Comparison of ENCODE assay signal across 17 cellular contexts in genomic region chr19:55015126-55015525, GRCh38. TPM values are rescaled to one million over a fixed set of nuclear protein-coding genes. Genes with fewer than 3 reads are reported as not detected.
DNase-seq lines count a peak whose midpoint lies in the region; ATAC-seq, FAIRE-seq and TF ChIP-seq lines count a peak whose summit lies in the region.
"Had no signal": no experiment of that assay in that cellular context is flagged by ENCODE, and none has a peak within 500 bp of the region (broad histone marks: within the 10 kb centered on the region; RNA-seq: fewer than 3 reads in every experiment).

No MANE protein-coding gene starts in this region.

- H2AFZ ChIP-seq in K562 (ENCODE audit: low read depth, low read length) (no peak overlapping the region), neuronal stem cell (ENCODE audit: low read length) (no peak overlapping the region)

- H2BK120ac ChIP-seq in neuronal stem cell (ENCODE audit: low read depth, low read length): no peak overlapping the region

- H3K9ac ChIP-seq in K562 (ENCODE audit: insufficient read depth in 1 of 2, low read depth in 2 of 2, low read length in 2 of 2): no peak overlapping the region
- H3K9ac ChIP-seq in neuronal stem cell (ENCODE audit: low read depth, low read length, poor library complexity): no peak overlapping the region

- no peaks in the 10 kb centered on the region for H3K27me3 Mint-ChIP-seq in activated CD4-positive, alpha-beta T cell treated with anti-CD3 and anti-CD28 coated beads for 36 hours
- no peaks in the 10 kb centered on the region for H3K27me3 Mint-ChIP-seq in osteocyte (ENCODE audit: unreplicated experiment)

- H3K36me3 ChIP-seq in K562 (ENCODE audit: control insufficient read depth, insufficient read depth, low read length): peaks cover 38% of the 10 kb centered on the region; the same call in 2 of the 3 replicates
- peaks cover 0 to 8% of the 10 kb centered on the region in 2 donors for H3K36me3 ChIP-seq in neuronal stem cell (replicated peaks in 1 of 2; ENCODE audit: control insufficient read depth in 2 of 2, insufficient read depth in 2 of 2, low read length in 2 of 2)
- no peaks in the 10 kb centered on the region for H3K36me3 ChIP-seq in left lung

- H4K91ac ChIP-seq in neuronal stem cell (ENCODE audit: low read depth, low read length, poor library complexity): no peak overlapping the region

- H3K4me3 Mint-ChIP-seq in activated CD4-positive, alpha-beta T cell treated with anti-CD3 and anti-CD28 coated beads for 36 hours: peak overlapping the region; percentile 63
- H3K4me3 Mint-ChIP-seq in osteocyte (ENCODE audit: unreplicated experiment): no peak overlapping the region
- H3K4me3 Mint-ChIP-seq: central memory CD8-positive, alpha-beta T cell had no signal

- intact Hi-C loops in activated CD4-positive, alpha-beta T cell treated with anti-CD3 and anti-CD28 coated beads for 36 hours (cut with DNase I, micrococcal nuclease): no loop called here
- intact Hi-C loops in K562 (cut with micrococcal nuclease) (no loop called here), left lung (cut with DNase I) (no loop called here)

- WGBS in K562 (ENCODE audit: insufficient coverage, low coverage, missing lambda C conversion rate): 69% methylated on average over 5 of the region's 5 CpGs
- no CpG with 5 or more reads among the region's 5 CpGs for WGBS in neuronal stem cell (ENCODE audit: extremely low coverage in 2 of 2, insufficient read length in 2 of 2, insufficient replicate concordance in 1 of 2), 2 donors

- peaks cover 13% of the 10 kb centered on the region for H3K36me3 Mint-ChIP-seq in activated CD4-positive, alpha-beta T cell treated with anti-CD3 and anti-CD28 coated beads for 36 hours (ENCODE audit: low read depth)
- H3K36me3 Mint-ChIP-seq in osteocyte (ENCODE audit: unreplicated experiment): no peaks in the 10 kb centered on the region

- no peak overlapping the region for H2BK5ac ChIP-seq in neuronal stem cell (ENCODE audit: low read length)

- H3K27ac ChIP-seq in K562 (ENCODE audit: extremely low read depth, low read depth, low read length) (no peak overlapping the region), neuronal stem cell (replicated peaks; ENCODE audit: low read length) (peak overlapping the region; percentile 50), left lung (no peak overlapping the region)
- H3K27ac ChIP-seq: SK-N-MC, tibial nerve had no signal

- no peak overlapping the region for H3K4me2 ChIP-seq in K562 (ENCODE audit: insufficient read depth, low read length)
- no peak overlapping the region for H3K4me2 ChIP-seq in neuronal stem cell (ENCODE audit: insufficient read depth, low read length, poor library complexity, severe bottlenecking)

- H3K4me1 ChIP-seq in K562 (replicated peaks in 1 of 2; ENCODE audit: control insufficient read depth in 2 of 2, insufficient read depth in 2 of 2, low read length in 2 of 2): peaks cover 10 to 17% of the 10 kb centered on the region in 2 experiments; a peak in 4 of 5 replicates
- H3K4me1 ChIP-seq in neuronal stem cell (ENCODE audit: control insufficient read depth in 2 of 2, insufficient read depth in 1 of 2, low read depth in 1 of 2, low read length in 2 of 2): peaks cover 0 to 13% of the 10 kb centered on the region in 2 donors
- no peaks in the 10 kb centered on the region for H3K4me1 ChIP-seq in left lung
- H3K4me1 ChIP-seq: tibial nerve had no signal

- peak overlapping the region; percentile 3 for H3K4me3 ChIP-seq in GM12864 (ENCODE audit: low read depth, low read length)
- no peak overlapping the region for H3K4me3 ChIP-seq in K562
- no peak overlapping the region for H3K4me3 ChIP-seq in neuronal stem cell (ENCODE audit: low read length in 2 of 2)
- H3K4me3 ChIP-seq in left lung: no peak overlapping the region
- H3K4me3 ChIP-seq: SK-N-MC, tibial nerve had no signal

- peaks cover 7% of the 10 kb centered on the region for H3K9me1 ChIP-seq in K562 (ENCODE audit: control insufficient read depth, insufficient read depth, low read length)

- no peak overlapping the region for H3K23ac ChIP-seq in neuronal stem cell (ENCODE audit: low read depth, low read length, poor library complexity)

- H2AK5ac ChIP-seq in neuronal stem cell (ENCODE audit: low read depth, low read length): peak overlapping the region; percentile 89

- no peak for FAIRE-seq in K562 (lab: Jason Lieb, UNC)

- no TSS peak for BruUV-seq in K562 (replicated peaks; lab: Mats Ljungman, UMichigan)

- H3K4ac ChIP-seq in neuronal stem cell (ENCODE audit: low read length): no peak overlapping the region

- peaks cover 17% of the 10 kb centered on the region for H4K20me1 ChIP-seq in K562 (replicated peaks; ENCODE audit: control insufficient read depth, insufficient read depth, low read length)

- no peak for ATAC-seq in activated CD4-positive, alpha-beta T cell treated with anti-CD3 and anti-CD28 coated beads for 36 hours
- ATAC-seq in K562 (no peak), left lung (no peak)

- no peaks in the 10 kb centered on the region for H3K4me1 Mint-ChIP-seq in activated CD4-positive, alpha-beta T cell treated with anti-CD3 and anti-CD28 coated beads for 36 hours
- H3K4me1 Mint-ChIP-seq in osteocyte (ENCODE audit: unreplicated experiment): no peaks in the 10 kb centered on the region

- no peaks in the 10 kb centered on the region for H3K79me1 ChIP-seq in neuronal stem cell (ENCODE audit: low read depth, low read length)

- TF ChIP-seq RAD21 in K562 (CRISPR knock-in tag; conservative IDR thresholded peaks at IDR 0.05 in 1 of 2, IDR thresholded peaks at IDR 0.05 in 1 of 2): no peak

- DNase-seq in activated CD4-positive, alpha-beta T cell treated with anti-CD3 and anti-CD28 coated beads for 36 hours: no peak
- no peak for DNase-seq in activated CD4-positive, alpha-beta T cell treated with anti-CD3 and anti-CD28 coated beads for 48 hours
- DNase-seq in GM12864 (ENCODE audit: low read depth) (no peak), K562 (ENCODE audit: extremely low read depth in 1 of 4, low spot score in 3 of 4) (no peak), neuronal stem cell (ENCODE audit: low spot score) (no peak), osteocyte (ENCODE audit: extremely low spot score, unreplicated experiment) (no peak), left lung (no peak), EL (no peak)
- DNase-seq: effector CD8-positive, alpha-beta T cell; NCI-H1436 treated with DMSO at 0.1 percent for 48 hours; NCI-H2171; stimulated activated CD4-positive, alpha-beta T cell treated with anti-CD3 and anti-CD28 coated beads, Interleukin-12 subunit alpha, Interleukin-12 subunit beta, amount 100 ng/mL, for 4 hours had no signal

- H3K9me3 ChIP-seq in K562 (replicated peaks; ENCODE audit: control insufficient read depth, insufficient read depth, low read depth, low read length) (no peaks in the 10 kb centered on the region), neuronal stem cell (replicated peaks in 1 of 2; ENCODE audit: control insufficient read depth in 2 of 2, insufficient read depth in 1 of 2, low read depth in 1 of 2, low read length in 2 of 2) (peaks cover 0 to 2% of the 10 kb centered on the region in 2 donors), left lung (no peaks in the 10 kb centered on the region)

- CTCF ChIA-PET in activated CD4-positive, alpha-beta T cell treated with anti-CD3 and anti-CD28 coated beads for 36 hours (lab: Charles Lee): no interaction called here
- CTCF ChIA-PET in K562 (lab: Yijun Ruan, JAX; ENCODE audit: low intra/inter-chr PET ratio): interaction anchor here (1.1 kb wide), 1 partner anchor 144 kb away, joined by 3 read pairs; no protein-coding TSS in a partner anchor

- no peak overlapping the region for H4K8ac ChIP-seq in neuronal stem cell (ENCODE audit: low read depth, low read length)

- H3K27ac Mint-ChIP-seq in activated CD4-positive, alpha-beta T cell treated with anti-CD3 and anti-CD28 coated beads for 36 hours: no peak overlapping the region
- no peak overlapping the region for H3K27ac Mint-ChIP-seq in osteocyte (ENCODE audit: unreplicated experiment)

- no peak for TF ChIP-seq POLR2A in K562 (conservative IDR thresholded peaks at IDR 0.05)

- H3K79me2 ChIP-seq in K562 (ENCODE audit: control insufficient read depth, insufficient read depth, low read length): peaks cover 77% of the 10 kb centered on the region

- H3K9me3 Mint-ChIP-seq in activated CD4-positive, alpha-beta T cell treated with anti-CD3 and anti-CD28 coated beads for 36 hours (ENCODE audit: low read depth): peaks cover 2% of the 10 kb centered on the region
- H3K9me3 Mint-ChIP-seq in osteocyte (ENCODE audit: unreplicated experiment): peaks cover 10% of the 10 kb centered on the region
- H3K9me3 Mint-ChIP-seq: central memory CD8-positive, alpha-beta T cell had no signal

- no peak overlapping the region for H2BK12ac ChIP-seq in neuronal stem cell (ENCODE audit: low read length)

- H3K27me3 ChIP-seq in K562 (ENCODE audit: control insufficient read depth in 2 of 2, insufficient read depth in 2 of 2, low read length in 2 of 2): no peaks in the 10 kb centered on the region
- no peaks in the 10 kb centered on the region for H3K27me3 ChIP-seq in neuronal stem cell (ENCODE audit: control insufficient read depth in 3 of 3, insufficient read depth in 3 of 3, low read depth in 1 of 3, low read length in 3 of 3)
- H3K27me3 ChIP-seq in left lung: no peaks in the 10 kb centered on the region
- H3K27me3 ChIP-seq: tibial nerve had no signal

- POLR2A ChIA-PET in activated CD4-positive, alpha-beta T cell treated with anti-CD3 and anti-CD28 coated beads for 36 hours (lab: Charles Lee): no interaction called here
- POLR2A ChIA-PET in K562 (lab: Yijun Ruan, JAX): no interaction called here

- no peak overlapping the region for H3K14ac ChIP-seq in neuronal stem cell (ENCODE audit: low read length)

- peak overlapping the region; percentile 84 for H3K18ac ChIP-seq in neuronal stem cell (ENCODE audit: low read length)

- no peak for TF ChIP-seq CTCF in GM12864 (IDR thresholded peaks at IDR 0.05; ENCODE audit: low read depth, low read length, missing control alignments)
- no peak for TF ChIP-seq CTCF in K562 (IDR thresholded peaks at IDR 0.05 in 2 of 3, conservative IDR thresholded peaks at IDR 0.05 in 1 of 3; ENCODE audit: insufficient read depth in 2 of 3, low read depth in 1 of 3, low read length in 3 of 3)
- no peak for TF ChIP-seq CTCF in osteocyte (IDR thresholded peaks at IDR 0.05)
- TF ChIP-seq CTCF in left lung (IDR thresholded peaks at IDR 0.05): no peak

- TF ChIP-seq EP300 in K562 (IDR thresholded peaks at IDR 0.05; ENCODE audit: low read length): no peak

- H2BK15ac ChIP-seq in neuronal stem cell (ENCODE audit: low read length): peak overlapping the region; percentile 37

- in situ Hi-C loops in K562 (cut with MboI): no loop called here

RNA-seq across cellular contexts. Expression of gene GP6, which starts 22.9 kb away (rescaled TPM):
- total RNA-seq in activated CD4-positive, alpha-beta T cell treated with anti-CD3 and anti-CD28 coated beads for 36 hours: under 1 TPM in 1 of 2 experiments, not detected in 1; 0.09 TPM
- total RNA-seq in K562 (2011; cell fraction: chromatin; rRNA removed; ENCODE audit: low replicate concordance): 21.2 and 44.5 TPM in 2 replicates
- total RNA-seq in K562 (2011; cell fraction: nucleolus; rRNA removed): 22.6 and 39.5 TPM in 2 replicates
- total RNA-seq in K562 (2011; cell fraction: nucleoplasm; rRNA removed): 29.0 and 50.9 TPM in 2 replicates
- total RNA-seq in K562 (2014; rRNA removed) (9.7 and 14.7 TPM in 2 replicates), K562 (2014; rRNA removed; fragmentation: Illumina TruSeq; extraction: Trizol) (5.7 and 7.3 TPM in 2 replicates), K562 (2015; rRNA removed; fragmentation: Illumina TruSeq; extraction: Trizol) (3.1 and 3.2 TPM in 2 replicates), K562 (2021) (13.8 and 21.1 TPM in 2 replicates), osteocyte (0.32 TPM in 1 of 2 replicates, not detected in the other), left lung (1 to 10 TPM in 1 of 2 donors, under 1 TPM in 1; 0.52 to 1.0 TPM)
- polyA plus RNA-seq in K562 (2011; rRNA removed) (4.6 and 15.8 TPM in 2 replicates), K562 (2014; fragmentation: Illumina TruSeq; extraction: Trizol) (19.6 and 26.5 TPM in 2 replicates), K562 (2014; fragmentation: Nextera tagmentation; extraction: Ambion mirVana) (1 to 10 TPM; 5.4 to 5.7 TPM), K562 (2014; rRNA removed) (12.4 and 17.5 TPM in 2 replicates)
- 4.3 and 28.1 TPM in 2 replicates for polyA plus RNA-seq in K562 (2011; cell fraction: cytosol; rRNA removed)
- 3.8 and 33.4 TPM in 2 replicates for polyA plus RNA-seq in K562 (2011; cell fraction: nucleus; rRNA removed)
- polyA plus RNA-seq in K562 (2012): 6.4 and 10.7 TPM in 2 replicates
- polyA minus RNA-seq in K562 (2011; rRNA and poly(A)+ RNA removed): 1.9 and 8.0 TPM in 2 replicates
- 3.7 and 9.2 TPM in 2 replicates for polyA minus RNA-seq in K562 (2011; cell fraction: cytosol; rRNA and poly(A)+ RNA removed)
- polyA minus RNA-seq in K562 (2011; cell fraction: nucleus; rRNA and poly(A)+ RNA removed): 1.9 and 6.6 TPM in 2 replicates
- 0.26 TPM for polyA plus RNA-seq in neuronal stem cell (2013, experiment 1 of 2)
- 0.17 TPM for polyA plus RNA-seq in neuronal stem cell (2013, experiment 2 of 2)
- total RNA-seq: A673, lung microvascular endothelial cell had no signal

RNA-seq across cellular contexts. Expression of gene RDH13, which starts 47.8 kb away (rescaled TPM):
- total RNA-seq in activated CD4-positive, alpha-beta T cell treated with anti-CD3 and anti-CD28 coated beads for 36 hours: 10 to 100 TPM; 11.9 to 12.8 TPM
- 86.2 and 226 TPM in 2 replicates for total RNA-seq in K562 (2011; cell fraction: chromatin; rRNA removed; ENCODE audit: low replicate concordance)
- 132 and 156 TPM in 2 replicates for total RNA-seq in K562 (2011; cell fraction: nucleolus; rRNA removed)
- 101 and 114 TPM in 2 replicates for total RNA-seq in K562 (2011; cell fraction: nucleoplasm; rRNA removed)
- total RNA-seq in K562 (2014; rRNA removed) (63.2 and 78.7 TPM in 2 replicates), K562 (2014; rRNA removed; fragmentation: Illumina TruSeq; extraction: Trizol) (25.8 and 29.2 TPM in 2 replicates), K562 (2015; rRNA removed; fragmentation: Illumina TruSeq; extraction: Trizol) (41.9 and 43.3 TPM in 2 replicates), K562 (2021) (65.7 and 70.3 TPM in 2 replicates), osteocyte (13.0 and 15.1 TPM in 2 replicates), left lung (10 to 100 TPM; 24.2 to 38.0 TPM)
- polyA plus RNA-seq in K562 (2011; rRNA removed) (23.3 and 28.6 TPM in 2 replicates), K562 (2014; fragmentation: Illumina TruSeq; extraction: Trizol) (39.5 and 44.9 TPM in 2 replicates), K562 (2014; fragmentation: Nextera tagmentation; extraction: Ambion mirVana) (1 to 10 TPM; 7.5 to 9.8 TPM), K562 (2014; rRNA removed) (51.2 and 53.8 TPM in 2 replicates)
- polyA plus RNA-seq in K562 (2011; cell fraction: cytosol; rRNA removed): 19.8 and 50.7 TPM in 2 replicates
- polyA plus RNA-seq in K562 (2011; cell fraction: nucleus; rRNA removed): 75.3 and 114 TPM in 2 replicates
- polyA plus RNA-seq in K562 (2012): 36.1 and 51.9 TPM in 2 replicates
- 19.9 and 43.3 TPM in 2 replicates for polyA minus RNA-seq in K562 (2011; rRNA and poly(A)+ RNA removed)
- 18.3 and 33.0 TPM in 2 replicates for polyA minus RNA-seq in K562 (2011; cell fraction: cytosol; rRNA and poly(A)+ RNA removed)
- polyA minus RNA-seq in K562 (2011; cell fraction: nucleus; rRNA and poly(A)+ RNA removed): 32.5 and 38.9 TPM in 2 replicates
- polyA plus RNA-seq in neuronal stem cell (2013, experiment 1 of 2): 7.9 TPM
- polyA plus RNA-seq in neuronal stem cell (2013, experiment 2 of 2): 7.9 TPM

RNA-seq across cellular contexts. Expression of gene NLRP2, which starts 49.0 kb away (rescaled TPM):
- 1 to 10 TPM; 7.1 to 8.8 TPM for total RNA-seq in activated CD4-positive, alpha-beta T cell treated with anti-CD3 and anti-CD28 coated beads for 36 hours
- total RNA-seq in K562 (2011; cell fraction: chromatin; rRNA removed; ENCODE audit: low replicate concordance): 112 and 159 TPM in 2 replicates
- 75.3 and 84.4 TPM in 2 replicates for total RNA-seq in K562 (2011; cell fraction: nucleolus; rRNA removed)
- total RNA-seq in K562 (2011; cell fraction: nucleoplasm; rRNA removed): 69.2 and 82.2 TPM in 2 replicates
- total RNA-seq in K562 (2014; rRNA removed): 21.6 and 22.2 TPM in 2 replicates
- 24.2 and 25.5 TPM in 2 replicates for total RNA-seq in K562 (2014; rRNA removed; fragmentation: Illumina TruSeq; extraction: Trizol)
- 17.3 and 18.5 TPM in 2 replicates for total RNA-seq in K562 (2015; rRNA removed; fragmentation: Illumina TruSeq; extraction: Trizol)
- total RNA-seq in K562 (2021): 33.2 and 36.2 TPM in 2 replicates
- polyA plus RNA-seq in K562 (2011; rRNA removed): 59.3 and 65.5 TPM in 2 replicates
- polyA plus RNA-seq in K562 (2011; cell fraction: cytosol; rRNA removed): 28.5 and 40.0 TPM in 2 replicates
- polyA plus RNA-seq in K562 (2011; cell fraction: nucleus; rRNA removed): 79.9 and 89.0 TPM in 2 replicates
- 19.8 and 24.8 TPM in 2 replicates for polyA plus RNA-seq in K562 (2012)
- polyA plus RNA-seq in K562 (2014; fragmentation: Illumina TruSeq; extraction: Trizol): 25.1 and 28.1 TPM in 2 replicates
- 10 to 100 TPM; 10.1 to 11.9 TPM for polyA plus RNA-seq in K562 (2014; fragmentation: Nextera tagmentation; extraction: Ambion mirVana)
- polyA plus RNA-seq in K562 (2014; rRNA removed): 25.0 and 29.9 TPM in 2 replicates
- 50.6 and 66.3 TPM in 2 replicates for polyA minus RNA-seq in K562 (2011; rRNA and poly(A)+ RNA removed)
- 22.9 and 31.5 TPM in 2 replicates for polyA minus RNA-seq in K562 (2011; cell fraction: cytosol; rRNA and poly(A)+ RNA removed)
- polyA minus RNA-seq in K562 (2011; cell fraction: nucleus; rRNA and poly(A)+ RNA removed): 22.8 and 38.0 TPM in 2 replicates
- 0.03 TPM for polyA plus RNA-seq in neuronal stem cell (2013, experiment 1 of 2)
- polyA plus RNA-seq in neuronal stem cell (2013, experiment 2 of 2): 0.03 TPM
- total RNA-seq in osteocyte: 13.6 and 16.9 TPM in 2 replicates
- 10 to 100 TPM; 11.3 to 33.4 TPM for total RNA-seq in left lung
